8 cellular contexts compared by ENCODE assay signal in genomic region chr2:65382776-65383357, GRCh38. TPM values are rescaled to one million over a fixed set of nuclear protein-coding genes. Genes with fewer than 3 reads are reported as not detected.
A peak's percentile ranks its signal among the peaks of the same experiment; 100 is the strongest.
DNase-seq lines count a peak whose midpoint lies in the region; ATAC-seq lines count a peak whose summit lies in the region.

No MANE protein-coding gene starts in this region.

- no peaks in the 10 kb centered on the region for H3K9me3 Mint-ChIP-seq in activated naive CD8-positive, alpha-beta T cell treated with anti-CD3 and anti-CD28 coated beads, Interleukin-2, amount 50 U/mL, for 24 hours
- no peaks in the 10 kb centered on the region for H3K9me3 Mint-ChIP-seq in immature natural killer cell

- ATAC-seq in GM19468 (IDR thresholded peaks at IDR 0.05; ENCODE audit: extremely low read depth, unreplicated experiment) (peak; percentile 75), HG03575 (IDR thresholded peaks at IDR 0.05; ENCODE audit: extremely low read depth, insufficient number of reproducible peaks, low FRiP score, unreplicated experiment) (peak; percentile 41)
- ATAC-seq in activated naive CD8-positive, alpha-beta T cell treated with anti-CD3 and anti-CD28 coated beads, Interleukin-2, amount 50 U/mL, for 24 hours, result peak; percentile 89

- H3K27ac Mint-ChIP-seq in activated naive CD8-positive, alpha-beta T cell treated with anti-CD3 and anti-CD28 coated beads, Interleukin-2, amount 50 U/mL, for 24 hours, result peak overlapping the region; percentile 83
- peak overlapping the region in 5 of 6 donors; percentile 22 to 56 (median 40) for H3K27ac Mint-ChIP-seq in immature natural killer cell

- peaks cover 29% of the 10 kb centered on the region for H3K27me3 Mint-ChIP-seq in activated naive CD8-positive, alpha-beta T cell treated with anti-CD3 and anti-CD28 coated beads, Interleukin-2, amount 50 U/mL, for 24 hours
- H3K27me3 Mint-ChIP-seq in immature natural killer cell (ENCODE audit: low read depth in 3 of 3), result peaks cover 0 to 12% (median 4%) of the 10 kb centered on the region in 3 donors

- peak overlapping the region; percentile 56 for H3K4me3 Mint-ChIP-seq in activated naive CD8-positive, alpha-beta T cell treated with anti-CD3 and anti-CD28 coated beads, Interleukin-2, amount 50 U/mL, for 24 hours
- H3K4me3 Mint-ChIP-seq in immature natural killer cell, result peak overlapping the region; percentile 42 to 75 (median 71)

- DNase-seq in CMK (ENCODE audit: low read depth), result peak; percentile 52
- peak; percentile 27 for DNase-seq in T follicular helper cell (ENCODE audit: low read depth)
- peak; percentile 94 for DNase-seq in activated naive CD8-positive, alpha-beta T cell treated with anti-CD3 and anti-CD28 coated beads, Interleukin-2, amount 50 U/mL, for 24 hours
- DNase-seq in immature natural killer cell, result peak; percentile 61 to 66 (median 66)
- DNase-seq in stimulated activated CD4-positive, alpha-beta T cell treated with anti-CD3 and anti-CD28 coated beads, Interleukin-1b, Interleukin-23, amount 100 ng/mL, for 48 hours, result peak; percentile 92
- no peak for DNase-seq in iPS-NIHi7 (ENCODE audit: extremely low spot score)

- H3K36me3 Mint-ChIP-seq in activated naive CD8-positive, alpha-beta T cell treated with anti-CD3 and anti-CD28 coated beads, Interleukin-2, amount 50 U/mL, for 24 hours (ENCODE audit: low read depth), result no peaks in the 10 kb centered on the region
- no peaks in the 10 kb centered on the region for H3K36me3 Mint-ChIP-seq in immature natural killer cell

- H3K4me1 Mint-ChIP-seq in activated naive CD8-positive, alpha-beta T cell treated with anti-CD3 and anti-CD28 coated beads, Interleukin-2, amount 50 U/mL, for 24 hours, result peaks cover 60% of the 10 kb centered on the region
- peaks cover 16 to 39% of the 10 kb centered on the region in 2 donors for H3K4me1 Mint-ChIP-seq in immature natural killer cell

RNA-seq across cellular contexts. Expression of gene SPRED2, which starts 49.5 kb away (rescaled TPM):
- 1 to 10 TPM in 1 of 3 donors, under 1 TPM in 1, not detected in 1; 0.67 to 1.4 TPM for polyA plus RNA-seq in immature natural killer cell
